Comparison of ENCODE assay signal across 11 cellular contexts in genomic region chr4:138190452-138190858, GRCh38. TPM values are rescaled to one million over a fixed set of nuclear protein-coding genes. Genes with fewer than 3 reads are reported as not detected.
DNase-seq lines count a peak whose midpoint lies in the region; ATAC-seq and TF ChIP-seq lines count a peak whose summit lies in the region.
"Had no signal": no experiment of that assay in that cellular context is flagged by ENCODE, and none has a peak within 500 bp of the region (broad histone marks: within the 10 kb centered on the region; RNA-seq: fewer than 3 reads in every experiment).

No MANE protein-coding gene starts in this region.

- H3K27me3 Mint-ChIP-seq in activated B cell treated with CpG ODN at 0.5 μM for 24 hours: no peaks in the 10 kb centered on the region
- no peaks in the 10 kb centered on the region for H3K27me3 Mint-ChIP-seq in activated naive CD8-positive, alpha-beta T cell treated with anti-CD3 and anti-CD28 coated beads, Interleukin-2, amount 50 U/mL, for 24 hours

- CTCF ChIA-PET in activated B cell treated with CpG ODN at 0.5 μM for 24 hours (lab: Charles Lee): interaction anchor here (1.1 to 1.5 kb wide), 2 partner anchors 9 to 155 kb away, joined by 3 to 4 read pairs; no protein-coding TSS in a partner anchor

- H3K9me3 Mint-ChIP-seq in activated B cell treated with CpG ODN at 0.5 μM for 24 hours: no peaks in the 10 kb centered on the region
- no peaks in the 10 kb centered on the region for H3K9me3 Mint-ChIP-seq in activated naive CD8-positive, alpha-beta T cell treated with anti-CD3 and anti-CD28 coated beads, Interleukin-2, amount 50 U/mL, for 24 hours

- peak overlapping the region; percentile 59 for H3K4me3 Mint-ChIP-seq in activated B cell treated with CpG ODN at 0.5 μM for 24 hours
- no peak overlapping the region for H3K4me3 Mint-ChIP-seq in activated naive CD8-positive, alpha-beta T cell treated with anti-CD3 and anti-CD28 coated beads, Interleukin-2, amount 50 U/mL, for 24 hours

- H3K27ac Mint-ChIP-seq in activated B cell treated with CpG ODN at 0.5 μM for 24 hours: peak overlapping the region; percentile 66
- no peak overlapping the region for H3K27ac Mint-ChIP-seq in activated naive CD8-positive, alpha-beta T cell treated with anti-CD3 and anti-CD28 coated beads, Interleukin-2, amount 50 U/mL, for 24 hours

- TF ChIP-seq POLR2A in GM18505 (IDR thresholded peaks at IDR 0.05; ENCODE audit: borderline replicate concordance, extremely low read depth, insufficient read depth, insufficient read length): no peak

- intact Hi-C loops in activated B cell treated with CpG ODN at 0.5 μM for 24 hours (cut with micrococcal nuclease): loop anchor here (1.0 kb wide), 2 partner anchors 52 to 76 kb away; partner anchors contain the start of gene SLC7A11

- no peak for DNase-seq in activated B cell treated with CpG ODN at 0.5 μM for 24 hours
- no peak for DNase-seq in dermis blood vessel endothelial cell
- no peak for DNase-seq in activated naive CD8-positive, alpha-beta T cell treated with anti-CD3 and anti-CD28 coated beads, Interleukin-2, amount 50 U/mL, for 24 hours
- DNase-seq in activated gamma-delta T cell treated with Interleukin-2 at 50 U/mL for 16 hours: no peak
- no peak for DNase-seq in activated CD8-positive, alpha-beta memory T cell treated with anti-CD3 and anti-CD28 coated beads, Interleukin-2, amount 50 U/mL, for 4 hours
- DNase-seq: DND-41; erythroblast; stimulated activated CD4-positive, alpha-beta T cell treated with anti-CD3 and anti-CD28 coated beads, Interleukin-1b, Interleukin-23, amount 100 ng/mL, for 48 hours had no signal

- POLR2A ChIA-PET in activated B cell treated with CpG ODN at 0.5 μM for 24 hours (lab: Charles Lee): interaction anchor here (0.8 to 1.1 kb wide), 2 partner anchors 11 to 52 kb away, joined by 3 to 9 read pairs; partner anchors contain the start of gene SLC7A11

- no peaks in the 10 kb centered on the region for H3K36me3 Mint-ChIP-seq in activated B cell treated with CpG ODN at 0.5 μM for 24 hours (ENCODE audit: low read depth)
- H3K36me3 Mint-ChIP-seq in activated naive CD8-positive, alpha-beta T cell treated with anti-CD3 and anti-CD28 coated beads, Interleukin-2, amount 50 U/mL, for 24 hours (ENCODE audit: low read depth): no peaks in the 10 kb centered on the region

- ATAC-seq in GM18505 (IDR thresholded peaks at IDR 0.05; ENCODE audit: unreplicated experiment): peak; percentile 99
- ATAC-seq in GM21576 (IDR thresholded peaks at IDR 0.05; ENCODE audit: unreplicated experiment): peak; percentile 99
- ATAC-seq in HG03439 (IDR thresholded peaks at IDR 0.05; ENCODE audit: unreplicated experiment): peak; percentile 97
- peak; percentile 90 for ATAC-seq in activated B cell treated with CpG ODN at 0.5 μM for 24 hours (ENCODE audit: low read depth)
- ATAC-seq in activated naive CD8-positive, alpha-beta T cell treated with anti-CD3 and anti-CD28 coated beads, Interleukin-2, amount 50 U/mL, for 24 hours: no peak

- H3K4me1 Mint-ChIP-seq in activated B cell treated with CpG ODN at 0.5 μM for 24 hours: peaks cover 24% of the 10 kb centered on the region
- H3K4me1 Mint-ChIP-seq in activated naive CD8-positive, alpha-beta T cell treated with anti-CD3 and anti-CD28 coated beads, Interleukin-2, amount 50 U/mL, for 24 hours: peaks cover 4% of the 10 kb centered on the region

- TF ChIP-seq CTCF in activated B cell treated with CpG ODN at 0.5 μM for 24 hours (IDR thresholded peaks at IDR 0.05): no peak

RNA-seq across cellular contexts. Expression of gene SLC7A11, which starts 51.7 kb away (rescaled TPM):
- total RNA-seq in activated B cell treated with CpG ODN at 0.5 μM for 24 hours (1.2 and 1.4 TPM in 2 replicates), dermis blood vessel endothelial cell (16.5 and 46.1 TPM in 2 replicates)
